ENCODE assay signal across 8 cellular contexts in the genomic region with DNA sequence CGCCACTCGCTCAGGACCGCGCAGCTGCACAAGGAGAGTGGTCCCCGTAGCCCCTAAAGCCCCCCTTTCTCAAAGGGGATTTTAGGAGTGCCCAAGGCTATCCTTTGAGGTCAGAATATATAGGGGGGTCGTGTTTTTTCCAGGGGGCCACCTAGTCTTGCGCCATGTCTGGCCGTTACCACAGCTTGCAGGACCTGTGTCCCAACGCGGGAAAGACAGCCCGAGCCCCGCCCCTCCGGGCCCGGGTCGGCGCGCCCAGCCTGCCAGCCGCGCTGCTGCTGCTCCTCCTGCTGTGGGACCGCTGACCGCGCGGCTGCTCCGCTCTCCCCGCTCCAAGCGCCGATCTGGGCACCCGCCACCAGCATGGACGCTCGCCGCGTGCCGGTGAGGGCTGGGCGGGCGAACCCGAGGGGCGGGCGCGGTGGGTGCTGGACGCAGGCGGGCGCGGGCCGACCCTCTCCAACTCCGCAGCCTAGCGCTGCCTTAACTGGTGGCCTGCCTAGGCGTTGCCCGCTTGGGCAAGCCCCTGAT. TPM values are rescaled to one million over a fixed set of nuclear protein-coding genes. Genes with fewer than 3 reads are reported as not detected.
DNase-seq lines count a peak whose midpoint lies in the region; ATAC-seq, FAIRE-seq and TF ChIP-seq lines count a peak whose summit lies in the region.

A gene (plus strand): TSS at position 272 of the 531 bp plus-strand sequence. CDS start 92 bp downstream, at position 364.

- DNase-seq in CD14-positive monocyte (ENCODE audit: low spot score) (peak; percentile 54), GM19239 (ENCODE audit: insufficient read length, low spot score) (peak; percentile 49), NCI-H526 treated with DMSO at 0.1 percent for 48 hours (lab: John Stamatoyannopoulos, UW) (peak; percentile 90), endothelial cell of umbilical vein (ENCODE audit: low read depth, low spot score) (peak; percentile 80)
- DNase-seq in activated CD4-positive, alpha-beta memory T cell treated with anti-CD3 and anti-CD28 coated beads, Interleukin-2, amount 10 ng/mL, durations not matched to agents 7 days and 5 days: peak; percentile 77
- peak; percentile 80 for DNase-seq in stimulated activated naive CD8-positive, alpha-beta T cell treated with anti-CD3 and anti-CD28 coated beads, Interleukin-15, Interleukin-2, amounts not matched to agents 100 U/mL and 50 U/mL, for 24 hours

- H2AFZ ChIP-seq in endothelial cell of umbilical vein (ENCODE audit: low read depth, low read length): peak within 1 kb of the TSS; percentile 97

- H3K4me1 ChIP-seq in endothelial cell of umbilical vein (ENCODE audit: control insufficient read depth, extremely low read depth, insufficient read depth, low read length) (peaks cover 8% of the 10 kb centered on the region), mucosa of rectum (ENCODE audit: control insufficient read depth in 2 of 2, insufficient read depth in 2 of 2, low read length in 2 of 2) (peaks cover 8 to 9% of the 10 kb centered on the region in 2 donors)

- dilution Hi-C loops in endothelial cell of umbilical vein (cut with MboI; ENCODE audit: extremely low pct_ligation_motif_present, low sequenced_read_pairs): no loop called here

- H3K36me3 ChIP-seq in endothelial cell of umbilical vein (ENCODE audit: control insufficient read depth in 2 of 2, extremely low read depth in 1 of 2, insufficient read depth in 2 of 2, low read length in 2 of 2) (no peaks in the 10 kb centered on the region), mucosa of rectum (ENCODE audit: control insufficient read depth in 2 of 2, insufficient read depth in 2 of 2, low read length in 2 of 2) (no peaks in the 10 kb centered on the region)

- intact Hi-C loops in CD14-positive monocyte (cut with micrococcal nuclease): no loop called here
- intact Hi-C loops in endothelial cell of umbilical vein (cut with micrococcal nuclease): loop anchor here (1.0 to 10.0 kb wide), 4 partner anchors 140 to 548 kb away; no protein-coding TSS in a partner anchor

- H3K9ac ChIP-seq in endothelial cell of umbilical vein (replicated peaks; ENCODE audit: extremely low read depth, insufficient read depth, low read length): peak within 1 kb of the TSS; percentile 96
- H3K9ac ChIP-seq in mucosa of rectum (ENCODE audit: low read depth in 1 of 2, low read length in 2 of 2): peak within 1 kb of the TSS; percentile 70 to 72

- peaks cover 0 to 3% of the 10 kb centered on the region in 2 donors for H3K36me3 Mint-ChIP-seq in CD14-positive monocyte
- H3K36me3 Mint-ChIP-seq in activated CD4-positive, alpha-beta memory T cell treated with anti-CD3 and anti-CD28 coated beads, Interleukin-2, amount 10 ng/mL, durations not matched to agents 7 days and 5 days (ENCODE audit: low read depth): peaks cover 19% of the 10 kb centered on the region

- TF ChIP-seq CTCF in CD14-positive monocyte (IDR thresholded peaks at IDR 0.05) (no peak), endothelial cell of umbilical vein (IDR thresholded peaks at IDR 0.05; ENCODE audit: extremely low read depth in 1 of 2, insufficient read depth in 1 of 2, low read depth in 1 of 2, low read length in 2 of 2) (peak in 1 of 2 donors; percentile 5)

- peak within 1 kb of the TSS; percentile 88 for H3K4me2 ChIP-seq in endothelial cell of umbilical vein (ENCODE audit: insufficient read depth, low read length)

- H3K9me3 ChIP-seq in endothelial cell of umbilical vein (replicated peaks; ENCODE audit: control insufficient read depth, insufficient read depth, low read length) (no peaks in the 10 kb centered on the region), mucosa of rectum (ENCODE audit: control insufficient read depth in 2 of 2, low read length in 2 of 2) (no peaks in the 10 kb centered on the region)

- H3K27me3 ChIP-seq in endothelial cell of umbilical vein (ENCODE audit: control insufficient read depth in 2 of 2, insufficient read depth in 2 of 2, low read length in 2 of 2) (peaks cover 0 to 3% of the 10 kb centered on the region in 2 experiments), mucosa of rectum (ENCODE audit: control insufficient read depth in 2 of 2, insufficient read depth in 2 of 2, low read length in 2 of 2) (peaks cover 3% of the 10 kb centered on the region in 2 donors)

- POLR2A ChIA-PET in activated CD4-positive, alpha-beta memory T cell treated with anti-CD3 and anti-CD28 coated beads, Interleukin-2, amount 10 ng/mL, durations not matched to agents 7 days and 5 days (lab: Charles Lee): interaction anchor here (0.8 to 1.2 kb wide), 8 partner anchors 15 to 896 kb away, joined by 3 to 6 read pairs (median 3); a partner anchor contains a TSS
- POLR2A ChIA-PET in endothelial cell of umbilical vein (lab: Charles Lee): no interaction called here

- H3K9me1 ChIP-seq in endothelial cell of umbilical vein (replicated peaks; ENCODE audit: control insufficient read depth, extremely low read depth, insufficient read depth, low read length): no peaks in the 10 kb centered on the region

- FAIRE-seq in GM19239 (lab: Jason Lieb, UNC) (no peak), endothelial cell of umbilical vein (lab: Jason Lieb, UNC) (no peak)

- H3K79me2 ChIP-seq in endothelial cell of umbilical vein (ENCODE audit: control insufficient read depth, insufficient read depth, low read length): peaks cover 28% of the 10 kb centered on the region

- peak; percentile 63 for ATAC-seq in HG03432 (IDR thresholded peaks at IDR 0.05; ENCODE audit: unreplicated experiment)
- peak; percentile 70 for ATAC-seq in stimulated activated naive CD8-positive, alpha-beta T cell treated with anti-CD3 and anti-CD28 coated beads, Interleukin-15, Interleukin-2, amounts not matched to agents 100 U/mL and 50 U/mL, for 24 hours

- H3K4me3 ChIP-seq in endothelial cell of umbilical vein (replicated peaks in 1 of 3; ENCODE audit: insufficient read depth in 1 of 3, low read depth in 1 of 3, low read length in 3 of 3) (peak within 1 kb of the TSS; percentile 52 to 90 (median 80)), mucosa of rectum (ENCODE audit: low read length in 2 of 2) (peak within 1 kb of the TSS; percentile 74 to 78)

- H4K20me1 ChIP-seq in endothelial cell of umbilical vein (replicated peaks; ENCODE audit: control insufficient read depth, extremely low read depth, insufficient read depth, low read length): no peaks in the 10 kb centered on the region

- peak within 1 kb of the TSS in 6 of 7 donors; percentile 58 to 88 (median 79) for H3K27ac Mint-ChIP-seq in CD14-positive monocyte
- peak within 1 kb of the TSS; percentile 82 for H3K27ac Mint-ChIP-seq in activated CD4-positive, alpha-beta memory T cell treated with anti-CD3 and anti-CD28 coated beads, Interleukin-2, amount 10 ng/mL, durations not matched to agents 7 days and 5 days

- H3K27me3 Mint-ChIP-seq in CD14-positive monocyte (ENCODE audit: low read depth in 3 of 3): peaks cover 2 to 4% (median 4%) of the 10 kb centered on the region in 3 donors
- peaks cover 32% of the 10 kb centered on the region for H3K27me3 Mint-ChIP-seq in activated CD4-positive, alpha-beta memory T cell treated with anti-CD3 and anti-CD28 coated beads, Interleukin-2, amount 10 ng/mL, durations not matched to agents 7 days and 5 days

- H3K4me3 Mint-ChIP-seq in CD14-positive monocyte: peak within 1 kb of the TSS; percentile 92 to 94
- peak within 1 kb of the TSS; percentile 80 for H3K4me3 Mint-ChIP-seq in activated CD4-positive, alpha-beta memory T cell treated with anti-CD3 and anti-CD28 coated beads, Interleukin-2, amount 10 ng/mL, durations not matched to agents 7 days and 5 days

- peaks cover 32% of the 10 kb centered on the region for H3K4me1 Mint-ChIP-seq in CD14-positive monocyte
- H3K4me1 Mint-ChIP-seq in activated CD4-positive, alpha-beta memory T cell treated with anti-CD3 and anti-CD28 coated beads, Interleukin-2, amount 10 ng/mL, durations not matched to agents 7 days and 5 days: peaks cover 53% of the 10 kb centered on the region

- no peak for TF ChIP-seq POLR2A in endothelial cell of umbilical vein (IDR thresholded peaks at IDR 0.05; ENCODE audit: low read depth, low read length)

- no TSS peak for BruUV-seq in endothelial cell of umbilical vein (replicated peaks; lab: Mats Ljungman, UMichigan)

- H3K27ac ChIP-seq in endothelial cell of umbilical vein (ENCODE audit: insufficient read depth, low read depth, low read length) (peak within 1 kb of the TSS; percentile 92), mucosa of rectum (ENCODE audit: low read depth in 2 of 2, low read length in 2 of 2) (peak within 1 kb of the TSS; percentile 71 to 76)

- CTCF ChIA-PET in activated CD4-positive, alpha-beta memory T cell treated with anti-CD3 and anti-CD28 coated beads, Interleukin-2, amount 10 ng/mL, durations not matched to agents 7 days and 5 days (lab: Charles Lee): interaction anchor here (0.9 kb wide), 1 partner anchor 145 kb away, joined by 3 read pairs; no protein-coding TSS in a partner anchor
- CTCF ChIA-PET in endothelial cell of umbilical vein (lab: Charles Lee): interaction anchor here (1.0 kb wide), 1 partner anchor 328 kb away, joined by 8 read pairs; no protein-coding TSS in a partner anchor

- H3K9me3 Mint-ChIP-seq in CD14-positive monocyte: peaks cover 0 to 5% (median 0%) of the 10 kb centered on the region in 7 donors
- H3K9me3 Mint-ChIP-seq in activated CD4-positive, alpha-beta memory T cell treated with anti-CD3 and anti-CD28 coated beads, Interleukin-2, amount 10 ng/mL, durations not matched to agents 7 days and 5 days: peaks cover 2% of the 10 kb centered on the region

TF ChIP-seq in endothelial cell of umbilical vein, 7 proteins besides CTCF, POLR2A, EP300 and RAD21:
- TF ChIP-seq POLR2AphosphoS5 (IDR thresholded peaks at IDR 0.05; ENCODE audit: insufficient read depth, low read depth, low read length): peak; percentile 29
- TF ChIP-seq, protein P1, sequence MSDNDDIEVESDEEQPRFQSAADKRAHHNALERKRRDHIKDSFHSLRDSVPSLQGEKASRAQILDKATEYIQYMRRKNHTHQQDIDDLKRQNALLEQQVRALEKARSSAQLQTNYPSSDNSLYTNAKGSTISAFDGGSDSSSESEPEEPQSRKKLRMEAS (IDR thresholded peaks at IDR 0.05; ENCODE audit: insufficient read depth, insufficient read length): no peak

RNA-seq across cellular contexts. Expression of the gene that starts here (rescaled TPM):
- polyA plus RNA-seq in CD14-positive monocyte (under 1 TPM; 0.54 to 0.66 TPM), endothelial cell of umbilical vein (12.1 and 14.9 TPM in 2 replicates)
- 10 to 100 TPM; 65.2 to 66.6 TPM for total RNA-seq in activated CD4-positive, alpha-beta memory T cell treated with anti-CD3 and anti-CD28 coated beads, Interleukin-2, amount 10 ng/mL, durations not matched to agents 7 days and 5 days
- 27.7 and 29.7 TPM in 2 replicates for total RNA-seq in endothelial cell of umbilical vein
- 23.3 and 28.9 TPM in 2 replicates for polyA plus RNA-seq in endothelial cell of umbilical vein (2011; cell fraction: cytosol; rRNA removed)
- polyA plus RNA-seq in endothelial cell of umbilical vein (2011; cell fraction: nucleus; rRNA removed): 54.9 and 79.0 TPM in 2 replicates
- 16.0 and 24.2 TPM in 2 replicates for polyA plus RNA-seq in endothelial cell of umbilical vein (2012)
- polyA minus RNA-seq in endothelial cell of umbilical vein: 10.7 TPM in 2 replicates
- 19.5 TPM for polyA minus RNA-seq in endothelial cell of umbilical vein (2011; cell fraction: cytosol; rRNA and poly(A)+ RNA removed)
- polyA minus RNA-seq in endothelial cell of umbilical vein (2011; cell fraction: nucleus; rRNA and poly(A)+ RNA removed): 7.5 and 11.7 TPM in 2 replicates

Comparison
In these comparisons a context has a peak if more than half of its experiments do, and no peak if none do; other contexts are left out.
1. Peak in every context shown above with its lines: DNase-seq, ATAC-seq, H3K4me3 ChIP-seq and H3K27ac ChIP-seq.
2. Peak in DNase-seq in CD14-positive monocyte; RNA of the gene not detected or under 1 TPM.